Comparison of ENCODE assay signal across 22 cellular contexts in genomic region chr10:133219782-133220181, GRCh38. TPM values are rescaled to one million over a fixed set of nuclear protein-coding genes. Genes with fewer than 3 reads are reported as not detected.
"Had no signal": no experiment of that assay in that cellular context is flagged by ENCODE, and none has a peak within 500 bp of the region (broad histone marks: within the 10 kb centered on the region; RNA-seq: fewer than 3 reads in every experiment).

No MANE protein-coding gene starts in this region.

- ATAC-seq: effector memory CD8-positive, alpha-beta T cell; gastroesophageal sphincter; stimulated activated effector memory CD8-positive, alpha-beta T cell treated with anti-CD3 and anti-CD28 coated beads, Interleukin-12 subunit alpha, Interleukin-12 subunit beta, amount 100 ng/mL, for 72 hours; T-cell had no signal

- H3K4me1 ChIP-seq: ascending aorta, breast epithelium, gastroesophageal sphincter, heart right ventricle had no signal

- DNase-seq: activated CD4-positive, alpha-beta T cell treated with anti-CD3 and anti-CD28 coated beads for 1 hour; activated CD4-positive, alpha-beta T cell treated with anti-CD3 and anti-CD28 coated beads, Interleukin-2, amount 50 U/mL, for 4 hours; activated naive CD4-positive, alpha-beta T cell treated with anti-CD3 and anti-CD28 coated beads, Interleukin-2, amount 10 ng/mL, durations not matched to agents 7 days and 5 days; effector memory CD8-positive, alpha-beta T cell; heart right ventricle; kidney glomerular epithelial cell; stimulated activated CD4-positive, alpha-beta T cell treated with anti-CD3 and anti-CD28 coated beads, Interleukin-12 subunit alpha, Interleukin-12 subunit beta, amount 100 ng/mL, for 4 hours; stimulated activated CD4-positive, alpha-beta T cell treated with anti-CD3 and anti-CD28 coated beads, Interleukin-2, amount 100 ng/mL, for 24 hours; T-cell; T-helper 9 cell had no signal

- H3K9me3 ChIP-seq: ascending aorta, breast epithelium, gastroesophageal sphincter, heart right ventricle had no signal

- H3K9me3 Mint-ChIP-seq: activated naive CD4-positive, alpha-beta T cell treated with anti-CD3 and anti-CD28 coated beads, Interleukin-2, amount 10 ng/mL, durations not matched to agents 7 days and 5 days; dendritic cell treated with granulocyte-macrophage colony-stimulating factor and Interleukin-4, amounts not matched to agents 40 ng/mL and 50 ng/mL, for 4 days; effector memory CD8-positive, alpha-beta T cell; stimulated activated effector memory CD8-positive, alpha-beta T cell treated with anti-CD3 and anti-CD28 coated beads, Interleukin-12 subunit alpha, Interleukin-12 subunit beta, amount 100 ng/mL, for 72 hours; T-cell had no signal

- H3K36me3 Mint-ChIP-seq: activated naive CD4-positive, alpha-beta T cell treated with anti-CD3 and anti-CD28 coated beads, Interleukin-2, amount 10 ng/mL, durations not matched to agents 7 days and 5 days; stimulated activated effector memory CD8-positive, alpha-beta T cell treated with anti-CD3 and anti-CD28 coated beads, Interleukin-12 subunit alpha, Interleukin-12 subunit beta, amount 100 ng/mL, for 72 hours; T-cell had no signal

- H3K4me3 ChIP-seq: ascending aorta, breast epithelium, gastroesophageal sphincter, heart right ventricle had no signal

- H3K36me3 ChIP-seq: ascending aorta, breast epithelium, gastroesophageal sphincter, heart right ventricle had no signal

- H3K27ac Mint-ChIP-seq: activated naive CD4-positive, alpha-beta T cell treated with anti-CD3 and anti-CD28 coated beads, Interleukin-2, amount 10 ng/mL, durations not matched to agents 7 days and 5 days; dendritic cell treated with granulocyte-macrophage colony-stimulating factor and Interleukin-4, amounts not matched to agents 40 ng/mL and 50 ng/mL, for 4 days; effector memory CD8-positive, alpha-beta T cell; stimulated activated effector memory CD8-positive, alpha-beta T cell treated with anti-CD3 and anti-CD28 coated beads, Interleukin-12 subunit alpha, Interleukin-12 subunit beta, amount 100 ng/mL, for 72 hours; T-cell had no signal

- H3K4me3 Mint-ChIP-seq: activated naive CD4-positive, alpha-beta T cell treated with anti-CD3 and anti-CD28 coated beads, Interleukin-2, amount 10 ng/mL, durations not matched to agents 7 days and 5 days; dendritic cell treated with granulocyte-macrophage colony-stimulating factor and Interleukin-4, amounts not matched to agents 40 ng/mL and 50 ng/mL, for 4 days; effector memory CD8-positive, alpha-beta T cell; stimulated activated effector memory CD8-positive, alpha-beta T cell treated with anti-CD3 and anti-CD28 coated beads, Interleukin-12 subunit alpha, Interleukin-12 subunit beta, amount 100 ng/mL, for 72 hours; T-cell had no signal

- H3K27ac ChIP-seq: ascending aorta, breast epithelium, gastroesophageal sphincter, heart right ventricle had no signal

RNA-seq across cellular contexts. Expression of gene UTF1, which starts 10.2 kb away (rescaled TPM):
- total RNA-seq: ascending aorta, breast epithelium, cerebellum, epithelial cell of proximal tubule, gastroesophageal sphincter, heart right ventricle, lower leg skin, osteocyte, pulmonary artery endothelial cell, urinary bladder had no signal
- polyA plus RNA-seq: heart right ventricle, neural cell, urinary bladder had no signal

RNA-seq across cellular contexts. Expression of gene VENTX, which starts 17.9 kb away (rescaled TPM):
- total RNA-seq: epithelial cell of proximal tubule, osteocyte, pulmonary artery endothelial cell, urinary bladder had no signal
- polyA plus RNA-seq: neural cell had no signal

RNA-seq across cellular contexts. Expression of gene KNDC1, which starts 59.8 kb away (rescaled TPM):
- total RNA-seq: osteocyte, pulmonary artery endothelial cell had no signal
